ENCODE assay signal across 28 cellular contexts in the genomic region with DNA sequence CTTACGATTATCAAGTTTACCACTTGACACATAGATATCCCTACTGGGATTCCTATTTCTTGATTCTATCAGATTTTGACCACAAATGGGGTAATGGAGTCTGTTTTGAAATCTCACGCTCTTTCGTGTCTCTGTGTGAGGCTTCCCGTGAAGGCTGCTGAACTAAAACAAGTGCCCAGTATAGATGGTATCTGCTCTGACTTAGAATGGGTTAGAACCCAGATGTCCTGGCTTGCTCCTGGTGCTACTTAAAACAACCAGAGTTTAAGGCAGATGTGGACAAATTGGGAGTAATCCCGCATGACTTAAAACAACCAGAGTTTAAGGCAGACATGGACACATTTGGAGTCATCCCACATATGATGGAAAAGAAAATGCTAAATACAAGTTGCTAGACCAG.
"Had no signal": no experiment of that assay in that cellular context is flagged by ENCODE, and none has a peak within 500 bp of the region (broad histone marks: within the 10 kb centered on the region; RNA-seq: fewer than 3 reads in every experiment).

No MANE protein-coding gene starts in this region.

- H3K9me3 ChIP-seq: adrenal gland, body of pancreas had no signal

- H3K4me3 Mint-ChIP-seq: activated CD4-positive, alpha-beta memory T cell treated with anti-CD3 and anti-CD28 coated beads for 36 hours; activated CD8-positive, alpha-beta memory T cell treated with anti-CD3 and anti-CD28 coated beads, Interleukin-2, amount 10 ng/mL, durations not matched to agents 7 days and 5 days; activated CD8-positive, alpha-beta T cell treated with anti-CD3 and anti-CD28 coated beads, Interleukin-2, amount 10 ng/mL, durations not matched to agents 7 days and 5 days; activated naive CD4-positive, alpha-beta T cell treated with anti-CD3 and anti-CD28 coated beads for 36 hours; activated naive CD4-positive, alpha-beta T cell treated with anti-CD3 and anti-CD28 coated beads, Interleukin-2, amount 50 U/mL, for 24 hours; activated naive CD8-positive, alpha-beta T cell treated with anti-CD3 and anti-CD28 coated beads for 36 hours; activated naive CD8-positive, alpha-beta T cell treated with anti-CD3 and anti-CD28 coated beads, Interleukin-2, amount 50 U/mL, for 24 hours; activated T-helper 1 cell treated with anti-CD3 and anti-CD28 coated beads, Interleukin-12 subunit alpha, Interleukin-12 subunit beta, Interleukin-2, Interleukin-4 antibody, amounts not matched to agents 30 ng/mL and 10 ng/mL and 1 ng/mL, durations not matched to agents 14 hours and 24 hours and 36 hours; WTC11 had no signal

- H3K27ac Mint-ChIP-seq: activated CD4-positive, alpha-beta memory T cell treated with anti-CD3 and anti-CD28 coated beads for 36 hours; activated CD8-positive, alpha-beta memory T cell treated with anti-CD3 and anti-CD28 coated beads, Interleukin-2, amount 10 ng/mL, durations not matched to agents 7 days and 5 days; activated CD8-positive, alpha-beta T cell treated with anti-CD3 and anti-CD28 coated beads, Interleukin-2, amount 10 ng/mL, durations not matched to agents 7 days and 5 days; activated naive CD4-positive, alpha-beta T cell treated with anti-CD3 and anti-CD28 coated beads for 36 hours; activated naive CD4-positive, alpha-beta T cell treated with anti-CD3 and anti-CD28 coated beads, Interleukin-2, amount 50 U/mL, for 24 hours; activated naive CD8-positive, alpha-beta T cell treated with anti-CD3 and anti-CD28 coated beads for 36 hours; activated naive CD8-positive, alpha-beta T cell treated with anti-CD3 and anti-CD28 coated beads, Interleukin-2, amount 50 U/mL, for 24 hours; activated T-helper 1 cell treated with anti-CD3 and anti-CD28 coated beads, Interleukin-12 subunit alpha, Interleukin-12 subunit beta, Interleukin-2, Interleukin-4 antibody, amounts not matched to agents 30 ng/mL and 10 ng/mL and 1 ng/mL, durations not matched to agents 14 hours and 24 hours and 36 hours; activated T-helper 2 cell treated with anti-CD3 and anti-CD28 coated beads, Interferon-gamma antibody, Interleukin-2, Interleukin-4, amounts not matched to agents 10 μg/mL and 5 μg/mL and 100 μg/mL, durations not matched to agents 14 hours and 24 hours and 36 hours; WTC11 had no signal

- H3K4me1 Mint-ChIP-seq: activated CD8-positive, alpha-beta memory T cell treated with anti-CD3 and anti-CD28 coated beads, Interleukin-2, amount 10 ng/mL, durations not matched to agents 7 days and 5 days; activated naive CD4-positive, alpha-beta T cell treated with anti-CD3 and anti-CD28 coated beads, Interleukin-2, amount 50 U/mL, for 24 hours; activated naive CD8-positive, alpha-beta T cell treated with anti-CD3 and anti-CD28 coated beads for 36 hours; activated naive CD8-positive, alpha-beta T cell treated with anti-CD3 and anti-CD28 coated beads, Interleukin-2, amount 50 U/mL, for 24 hours had no signal

- H3K36me3 ChIP-seq: adrenal gland had no signal

- H3K4me1 ChIP-seq: adrenal gland, body of pancreas had no signal

- H3K27ac ChIP-seq: adrenal gland, body of pancreas had no signal

- H3K4me3 ChIP-seq: adrenal gland, body of pancreas had no signal

- H3K9me3 Mint-ChIP-seq: activated CD4-positive, alpha-beta memory T cell treated with anti-CD3 and anti-CD28 coated beads for 36 hours; activated naive CD4-positive, alpha-beta T cell treated with anti-CD3 and anti-CD28 coated beads for 36 hours; activated naive CD4-positive, alpha-beta T cell treated with anti-CD3 and anti-CD28 coated beads, Interleukin-2, amount 50 U/mL, for 24 hours; activated naive CD8-positive, alpha-beta T cell treated with anti-CD3 and anti-CD28 coated beads for 36 hours; activated naive CD8-positive, alpha-beta T cell treated with anti-CD3 and anti-CD28 coated beads, Interleukin-2, amount 50 U/mL, for 24 hours; activated T-helper 1 cell treated with anti-CD3 and anti-CD28 coated beads, Interleukin-12 subunit alpha, Interleukin-12 subunit beta, Interleukin-2, Interleukin-4 antibody, amounts not matched to agents 30 ng/mL and 10 ng/mL and 1 ng/mL, durations not matched to agents 14 hours and 24 hours and 36 hours; activated T-helper 2 cell treated with anti-CD3 and anti-CD28 coated beads, Interferon-gamma antibody, Interleukin-2, Interleukin-4, amounts not matched to agents 10 μg/mL and 5 μg/mL and 100 μg/mL, durations not matched to agents 14 hours and 24 hours and 36 hours; WTC11 had no signal

- ATAC-seq: activated CD8-positive, alpha-beta memory T cell treated with anti-CD3 and anti-CD28 coated beads, Interleukin-2, amount 10 ng/mL, durations not matched to agents 7 days and 5 days; activated CD8-positive, alpha-beta T cell treated with anti-CD3 and anti-CD28 coated beads, Interleukin-2, amount 10 ng/mL, durations not matched to agents 7 days and 5 days; activated naive CD8-positive, alpha-beta T cell treated with anti-CD3 and anti-CD28 coated beads, Interleukin-2, amount 50 U/mL, for 24 hours; body of pancreas; esophagus mucosa; WTC11 had no signal

- H3K27me3 ChIP-seq: body of pancreas had no signal

- DNase-seq: activated CD4-positive, alpha-beta memory T cell treated with anti-CD3 and anti-CD28 coated beads for 36 hours; activated CD4-positive, alpha-beta T cell treated with anti-CD3 and anti-CD28 coated beads for 1 hour; activated CD4-positive, alpha-beta T cell treated with anti-CD3 and anti-CD28 coated beads for 48 hours; activated CD8-positive, alpha-beta memory T cell treated with anti-CD3 and anti-CD28 coated beads, Interleukin-2, amount 10 ng/mL, durations not matched to agents 7 days and 5 days; activated CD8-positive, alpha-beta memory T cell treated with anti-CD3 and anti-CD28 coated beads, Interleukin-2, amount 50 U/mL, for 4 hours; activated CD8-positive, alpha-beta T cell treated with anti-CD3 and anti-CD28 coated beads, Interleukin-2, amount 10 ng/mL, durations not matched to agents 7 days and 5 days; activated effector memory CD4-positive, alpha-beta T cell treated with anti-CD3 and anti-CD28 coated beads, Interleukin-2, amount 50 U/mL, for 16 hours; activated naive CD4-positive, alpha-beta T cell treated with anti-CD3 and anti-CD28 coated beads for 36 hours; activated naive CD8-positive, alpha-beta T cell treated with anti-CD3 and anti-CD28 coated beads for 36 hours; activated naive CD8-positive, alpha-beta T cell treated with anti-CD3 and anti-CD28 coated beads, Interleukin-2, amount 50 U/mL, for 24 hours; activated T-cell treated with anti-CD3 and anti-CD28 coated beads, Interleukin-2, amount 50 U/mL, for 1 hour; activated T-cell treated with anti-CD3 and anti-CD28 coated beads, Interleukin-2, amount 50 U/mL, for 48 hours; adrenal gland; amygdala; aorta; body of pancreas; caudate nucleus; cortex of kidney; dermis blood vessel endothelial cell; effector CD8-positive, alpha-beta T cell; foreskin fibroblast; head of caudate nucleus; T-helper 2 cell had no signal

- H3K36me3 Mint-ChIP-seq: activated CD4-positive, alpha-beta memory T cell treated with anti-CD3 and anti-CD28 coated beads for 36 hours; activated CD8-positive, alpha-beta memory T cell treated with anti-CD3 and anti-CD28 coated beads, Interleukin-2, amount 10 ng/mL, durations not matched to agents 7 days and 5 days; activated naive CD4-positive, alpha-beta T cell treated with anti-CD3 and anti-CD28 coated beads, Interleukin-2, amount 50 U/mL, for 24 hours; activated naive CD8-positive, alpha-beta T cell treated with anti-CD3 and anti-CD28 coated beads for 36 hours; WTC11 had no signal
